8 cellular contexts compared by ENCODE assay signal in genomic region chr17:47189732-47190621, GRCh38. TPM values are rescaled to one million over a fixed set of nuclear protein-coding genes. Genes with fewer than 3 reads are reported as not detected.
A peak's percentile ranks its signal among the peaks of the same experiment; 100 is the strongest.
DNase-seq lines count a peak whose midpoint lies in the region; ATAC-seq, FAIRE-seq and TF ChIP-seq lines count a peak whose summit lies in the region.

No MANE protein-coding gene starts in this region.

- 0 out of 2 replicates have a peak, but pooled peaks cover 4% of the 10 kb centered on the region for H4K20me1 ChIP-seq in K562 (replicated peaks; ENCODE audit: control insufficient read depth, insufficient read depth, low read length)

- no peak for TF ChIP-seq POLR2A in heart left ventricle (IDR thresholded peaks at IDR 0.05)
- TF ChIP-seq POLR2A in K562 (conservative IDR thresholded peaks at IDR 0.05) = no peak

- peaks cover 27% of the 10 kb centered on the region for H3K4me1 Mint-ChIP-seq in memory B cell

- peak overlapping the region; percentile 95 for H3K27ac Mint-ChIP-seq in memory B cell

- H3K9me3 Mint-ChIP-seq in memory B cell = no peaks in the 10 kb centered on the region

- H3K9ac ChIP-seq in K562 (ENCODE audit: insufficient read depth in 1 of 2, low read depth in 2 of 2, low read length in 2 of 2) = peak overlapping the region in 1 of 2 experiments; percentile 74; a peak in 2 of 4 replicates

- peaks cover 5% of the 10 kb centered on the region for H3K36me3 Mint-ChIP-seq in memory B cell

- TF ChIP-seq CTCF in heart left ventricle (IDR thresholded peaks at IDR 0.05) (peak in 1 of 12 donors; percentile 3), K562 (IDR thresholded peaks at IDR 0.05 in 2 of 3, conservative IDR thresholded peaks at IDR 0.05 in 1 of 3; ENCODE audit: insufficient read depth in 2 of 3, low read depth in 1 of 3, low read length in 3 of 3) (no peak)

- FAIRE-seq in K562 (lab: Jason Lieb, UNC) = no peak

- H3K4me3 ChIP-seq in heart left ventricle (peak overlapping the region in 11 of 12 donors; percentile 27 to 94 (median 83)), K562 (peak overlapping the region; percentile 30), urinary bladder (ENCODE audit: low read depth, low read length) (peak overlapping the region; percentile 34)

- no peak; a peak in 1 of 4 replicates for TF ChIP-seq RAD21 in K562 (CRISPR knock-in tag; conservative IDR thresholded peaks at IDR 0.05 in 1 of 2, IDR thresholded peaks at IDR 0.05 in 1 of 2)

- H3K4me3 Mint-ChIP-seq in memory B cell = peak overlapping the region; percentile 95

- H3K27me3 Mint-ChIP-seq in memory B cell = no peaks in the 10 kb centered on the region

- TSS peak; percentile 93 for BruUV-seq in K562 (replicated peaks; lab: Mats Ljungman, UMichigan)

- no peak for TF ChIP-seq EP300 in K562 (IDR thresholded peaks at IDR 0.05; ENCODE audit: low read length)

- in situ Hi-C loops in K562 (cut with MboI) = no loop called here

- H3K27me3 ChIP-seq in heart left ventricle (no peaks in the 10 kb centered on the region), K562 (ENCODE audit: control insufficient read depth in 2 of 2, insufficient read depth in 2 of 2, low read length in 2 of 2) (no peaks in the 10 kb centered on the region)

- DNase-seq in heart left ventricle (no peak), left cardiac atrium (no peak), K562 (ENCODE audit: extremely low read depth in 1 of 4, low spot score in 3 of 4) (no peak), memory B cell (ENCODE audit: low spot score in 2 of 2) (no peak), NCI-H2227 treated with DMSO at 0.1 percent for 48 hours (lab: John Stamatoyannopoulos, UW) (no peak)

- intact Hi-C loops in heart left ventricle (cut with DNase I) = loop anchor here in 2 of 10 donors (2.0 kb wide), 1 partner anchor 35 kb away; no protein-coding TSS in a partner anchor
- intact Hi-C loops in left cardiac atrium (cut with DNase I) = no loop called here
- intact Hi-C loops in K562 (cut with micrococcal nuclease) = loop anchor here (2.0 kb wide), 1 partner anchor 19 kb away; the partner anchor contains the start of gene MYL4

- peaks cover 42% of the 10 kb centered on the region for H3K79me2 ChIP-seq in K562 (ENCODE audit: control insufficient read depth, insufficient read depth, low read length)

- no peaks in the 10 kb centered on the region for H3K9me3 ChIP-seq in heart left ventricle
- no peaks in the 10 kb centered on the region for H3K9me3 ChIP-seq in K562 (replicated peaks; ENCODE audit: control insufficient read depth, insufficient read depth, low read depth, low read length)

- CTCF ChIA-PET in K562 (lab: Yijun Ruan, JAX; ENCODE audit: low intra/inter-chr PET ratio) = no interaction called here

- ATAC-seq in heart left ventricle = no peak
- ATAC-seq in left cardiac atrium = no peak
- no peak for ATAC-seq in K562
- no peak for ATAC-seq in memory B cell (ENCODE audit: low read depth)
- no peak for ATAC-seq in HG02623 (IDR thresholded peaks at IDR 0.05; ENCODE audit: unreplicated experiment)
- no peak for ATAC-seq in HG02610 (IDR thresholded peaks at IDR 0.05; ENCODE audit: unreplicated experiment)

- H2AFZ ChIP-seq in K562 (ENCODE audit: low read depth, low read length) = peak overlapping the region; percentile 85

- 64 to 68% (median 65%) methylated on average over 9 of the region's 9 CpGs for WGBS in heart left ventricle, 4 donors
- 33% methylated on average over 9 of the region's 9 CpGs for WGBS in K562 (ENCODE audit: insufficient coverage, low coverage, missing lambda C conversion rate)
- WGBS in urinary bladder = 66% methylated on average over 9 of the region's 9 CpGs

- POLR2A ChIA-PET in K562 (lab: Yijun Ruan, JAX) = interaction anchor here (0.6 to 2.7 kb wide), 23 partner anchors 7 to 413 kb away, joined by 3 to 24 read pairs (median 3); partner anchors contain the start of genes EFCAB13 and MYL4

- H3K27ac ChIP-seq in heart left ventricle (peak overlapping the region in 11 of 12 donors; percentile 61 to 99 (median 97)), K562 (ENCODE audit: extremely low read depth, low read depth, low read length) (peak overlapping the region; percentile 90), urinary bladder (ENCODE audit: low read depth) (no peak overlapping the region)

- H3K36me3 ChIP-seq in heart left ventricle = no peaks in the 10 kb centered on the region
- peaks cover 6% of the 10 kb centered on the region; the same call in 2 of the 3 replicates for H3K36me3 ChIP-seq in K562 (ENCODE audit: control insufficient read depth, insufficient read depth, low read length)
- no peaks in the 10 kb centered on the region for H3K36me3 ChIP-seq in urinary bladder (ENCODE audit: insufficient read depth)

- peak overlapping the region; percentile 76 for H3K4me2 ChIP-seq in K562 (ENCODE audit: insufficient read depth, low read length)

- no peaks in the 10 kb centered on the region for H3K9me1 ChIP-seq in K562 (ENCODE audit: control insufficient read depth, insufficient read depth, low read length)

- H3K4me1 ChIP-seq in heart left ventricle (peaks cover 8 to 38% (median 27%) of the 10 kb centered on the region in 12 donors), K562 (replicated peaks in 1 of 2; ENCODE audit: control insufficient read depth in 2 of 2, insufficient read depth in 2 of 2, low read length in 2 of 2) (peaks cover 9 to 22% of the 10 kb centered on the region in 2 experiments; a peak in 4 of 5 replicates), urinary bladder (ENCODE audit: insufficient read depth) (no peaks in the 10 kb centered on the region)

TF ChIP-seq in K562, 482 proteins besides CTCF, POLR2A, EP300 and RAD21 (continues in another document):
- TF ChIP-seq TOE1 (IDR thresholded peaks at IDR 0.05; ENCODE audit: borderline replicate concordance) = peak; percentile 65; the same call in 1 of the 2 replicates
- no peak for TF ChIP-seq TOE1 (CRISPR knock-in tag; IDR thresholded peaks at IDR 0.05; ENCODE audit: borderline replicate concordance, low read depth)
- TF ChIP-seq HDAC2 (IDR thresholded peaks at IDR 0.05) = peak; percentile 53
- peak in 1 of 2 experiments; percentile 56; a peak in 1 of 4 replicates for TF ChIP-seq CSDE1 (IDR thresholded peaks at IDR 0.05)
- TF ChIP-seq PHB2 (IDR thresholded peaks at IDR 0.05; ENCODE audit: low read depth) = peak; percentile 18; the same call in 1 of the 2 replicates
- 0 out of 2 replicates have a peak, but pooled peaks have one; percentile 53 for TF ChIP-seq MIER1 (IDR thresholded peaks at IDR 0.05; ENCODE audit: low read depth)
- peak; percentile 6 for TF ChIP-seq ZBTB8A (IDR thresholded peaks at IDR 0.05; ENCODE audit: partially characterized antibody)
- peak; percentile 56 for TF ChIP-seq TAF9B (IDR thresholded peaks at IDR 0.05; ENCODE audit: partially characterized antibody)
- TF ChIP-seq ATF1 (CRISPR knock-in tag; IDR thresholded peaks at IDR 0.05) = no peak
- TF ChIP-seq ATF1 (tag; IDR thresholded peaks at IDR 0.05) = peak; percentile 36; the same call in 1 of the 2 replicates

RNA-seq across cellular contexts. Expression of gene CDC27, which starts 0.9 kb away (rescaled TPM):
- total RNA-seq in heart left ventricle = 100 to 1,000 TPM in 2 of 9 donors, 10 to 100 TPM in 7; 43.7 to 110 (median 79.7) TPM
- polyA plus RNA-seq in heart left ventricle = 10 to 100 TPM; 10.4 to 37.4 TPM
- total RNA-seq in left cardiac atrium = 10 to 100 TPM; 75.7 to 83.9 TPM
- 143 and 304 TPM in 2 replicates for total RNA-seq in K562 (2011; cell fraction: chromatin; rRNA removed; ENCODE audit: low replicate concordance)
- 50.0 and 59.6 TPM in 2 replicates for total RNA-seq in K562 (2011; cell fraction: nucleolus; rRNA removed)
- 94.1 and 102 TPM in 2 replicates for total RNA-seq in K562 (2011; cell fraction: nucleoplasm; rRNA removed)
- total RNA-seq in K562 (2014; rRNA removed) = 79.5 and 81.0 TPM in 2 replicates
- total RNA-seq in K562 (2014; rRNA removed; fragmentation: Illumina TruSeq; extraction: Trizol) = 102 and 118 TPM in 2 replicates
- 83.0 and 94.1 TPM in 2 replicates for total RNA-seq in K562 (2015; rRNA removed; fragmentation: Illumina TruSeq; extraction: Trizol)
- total RNA-seq in K562 (2021) = 117 and 119 TPM in 2 replicates
- polyA plus RNA-seq in K562 (2011; rRNA removed) = 119 and 155 TPM in 2 replicates
- polyA plus RNA-seq in K562 (2011; cell fraction: cytosol; rRNA removed) = 67.7 and 77.1 TPM in 2 replicates
- polyA plus RNA-seq in K562 (2011; cell fraction: nucleus; rRNA removed) = 118 and 164 TPM in 2 replicates
- 36.5 and 85.2 TPM in 2 replicates for polyA plus RNA-seq in K562 (2012)
- polyA plus RNA-seq in K562 (2014; fragmentation: Illumina TruSeq; extraction: Trizol) = 94.1 and 104 TPM in 2 replicates
- polyA plus RNA-seq in K562 (2014; fragmentation: Nextera tagmentation; extraction: Ambion mirVana) = 10 to 100 TPM; 28.6 to 34.5 TPM
- 41.9 and 48.3 TPM in 2 replicates for polyA plus RNA-seq in K562 (2014; rRNA removed)
- polyA minus RNA-seq in K562 (2011; rRNA and poly(A)+ RNA removed) = 353 and 364 TPM in 2 replicates
- polyA minus RNA-seq in K562 (2011; cell fraction: cytosol; rRNA and poly(A)+ RNA removed) = 95.5 and 126 TPM in 2 replicates
- 34.6 and 86.0 TPM in 2 replicates for polyA minus RNA-seq in K562 (2011; cell fraction: nucleus; rRNA and poly(A)+ RNA removed)
- 110 TPM for total RNA-seq in urinary bladder
- polyA plus RNA-seq in urinary bladder = 33.8 TPM

RNA-seq across cellular contexts. Expression of gene MYL4, which starts 19.2 kb away (rescaled TPM):
- 100 to 1,000 TPM in 3 of 9 donors, 10 to 100 TPM in 6; 24.9 to 186 (median 69.0) TPM for total RNA-seq in heart left ventricle
- polyA plus RNA-seq in heart left ventricle = 100 to 1,000 TPM in 1 of 2 donors, 10 to 100 TPM in 1; 33.0 to 750 TPM
- total RNA-seq in left cardiac atrium = 1,000 to 10,000 TPM; 4,221 to 5,418 TPM
- 69.7 and 135 TPM in 2 replicates for total RNA-seq in K562 (2011; cell fraction: chromatin; rRNA removed; ENCODE audit: low replicate concordance)
- 127 and 133 TPM in 2 replicates for total RNA-seq in K562 (2011; cell fraction: nucleolus; rRNA removed)
- 109 and 110 TPM in 2 replicates for total RNA-seq in K562 (2011; cell fraction: nucleoplasm; rRNA removed)
- total RNA-seq in K562 (2014; rRNA removed) = 170 and 213 TPM in 2 replicates
- total RNA-seq in K562 (2014; rRNA removed; fragmentation: Illumina TruSeq; extraction: Trizol) = 83.5 and 117 TPM in 2 replicates
- total RNA-seq in K562 (2015; rRNA removed; fragmentation: Illumina TruSeq; extraction: Trizol) = 149 TPM in 2 replicates
- total RNA-seq in K562 (2021) = 177 and 183 TPM in 2 replicates
- 221 and 324 TPM in 2 replicates for polyA plus RNA-seq in K562 (2011; rRNA removed)
- 287 and 309 TPM in 2 replicates for polyA plus RNA-seq in K562 (2011; cell fraction: cytosol; rRNA removed)
- polyA plus RNA-seq in K562 (2011; cell fraction: nucleus; rRNA removed) = 346 and 397 TPM in 2 replicates
- polyA plus RNA-seq in K562 (2012) = 170 and 179 TPM in 2 replicates
- 252 and 284 TPM in 2 replicates for polyA plus RNA-seq in K562 (2014; fragmentation: Illumina TruSeq; extraction: Trizol)
- 100 to 1,000 TPM; 287 to 423 TPM for polyA plus RNA-seq in K562 (2014; fragmentation: Nextera tagmentation; extraction: Ambion mirVana)
- 319 and 378 TPM in 2 replicates for polyA plus RNA-seq in K562 (2014; rRNA removed)
- 90.7 and 106 TPM in 2 replicates for polyA minus RNA-seq in K562 (2011; rRNA and poly(A)+ RNA removed)
- 34.9 and 40.8 TPM in 2 replicates for polyA minus RNA-seq in K562 (2011; cell fraction: cytosol; rRNA and poly(A)+ RNA removed)
- polyA minus RNA-seq in K562 (2011; cell fraction: nucleus; rRNA and poly(A)+ RNA removed) = 29.5 and 45.3 TPM in 2 replicates
- total RNA-seq in urinary bladder = 31.7 TPM
- 0.53 TPM for polyA plus RNA-seq in urinary bladder

Comparison
In these comparisons a context has a peak if more than half of its experiments do, and no peak if none do; other contexts are left out.
1. RNA of gene MYL4, which starts 19.2 kb away (total RNA-seq): 4,221 to 5,418 TPM in left cardiac atrium; 69.7 to 213 TPM in K562, 24.9 to 186 TPM in heart left ventricle and 31.7 TPM in urinary bladder (single experiment); every median in the first group is over 10 times any median in the second.
2. H3K4me3 ChIP-seq: peak in every context shown above with its lines; median percentile 83 in heart left ventricle; 34 in urinary bladder; 30 in K562.